ENCODE assay signal across 13 cellular contexts in the genomic region with DNA sequence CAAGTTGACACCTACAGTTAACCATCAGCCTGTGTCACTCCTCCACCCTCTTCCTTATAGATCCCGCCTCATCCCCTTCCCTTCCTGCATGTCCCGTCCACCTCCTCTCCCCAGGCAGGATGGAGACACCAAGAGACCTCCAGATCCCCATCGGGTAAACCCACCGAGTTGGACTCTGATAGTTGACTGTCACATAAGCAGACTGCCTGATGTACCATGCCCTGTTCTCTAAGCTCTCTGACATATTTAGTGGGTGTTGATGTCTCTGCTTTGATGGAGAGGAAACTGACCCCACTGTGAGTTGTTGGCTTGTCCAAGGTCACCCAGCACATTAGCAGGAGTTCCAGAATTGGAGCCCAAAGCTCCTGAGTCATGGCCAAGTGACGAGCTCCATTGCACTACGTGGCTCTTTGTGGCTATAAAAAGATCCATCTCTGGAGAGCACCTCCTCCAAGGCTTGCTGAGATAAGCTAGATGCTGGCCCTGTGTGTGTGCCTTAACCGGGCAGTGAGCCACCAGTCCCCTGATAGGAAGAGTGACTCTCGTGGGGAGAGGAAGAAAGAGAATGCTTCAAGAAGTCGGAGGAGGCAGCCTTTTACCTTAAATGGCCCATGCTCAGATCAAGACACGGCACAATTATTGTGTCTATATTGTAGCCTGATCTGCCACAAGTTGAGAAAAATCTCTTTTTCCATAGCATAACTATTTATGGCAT.
DNase-seq lines count a peak whose midpoint lies in the region; ATAC-seq and TF ChIP-seq lines count a peak whose summit lies in the region.
"Had no signal": no experiment of that assay in that cellular context is flagged by ENCODE, and none has a peak within 500 bp of the region (broad histone marks: within the 10 kb centered on the region; RNA-seq: fewer than 3 reads in every experiment).

No MANE protein-coding gene starts in this region.

- H3K4me2 ChIP-seq in IMR-90 (ENCODE audit: low read depth, low read length) (no peak overlapping the region; the same call in 1 of the 2 replicates), PC-9 (no peak overlapping the region), hepatocyte (no peak overlapping the region)

- peak overlapping the region; percentile 47 for H3K23ac ChIP-seq in IMR-90 (ENCODE audit: low read depth, low read length)

- H4K5ac ChIP-seq in IMR-90 (ENCODE audit: low read depth, low read length): peak overlapping the region; percentile 54

- H3K9me3 ChIP-seq in IMR-90 (ENCODE audit: control insufficient read depth, insufficient read depth, low read length): no peaks in the 10 kb centered on the region
- no peaks in the 10 kb centered on the region for H3K9me3 ChIP-seq in PC-9 (ENCODE audit: insufficient read depth, low read depth)
- no peaks in the 10 kb centered on the region for H3K9me3 ChIP-seq in hepatocyte (ENCODE audit: low read depth)

- H3K27ac ChIP-seq in IMR-90 (ENCODE audit: insufficient read depth, low read length) (peak overlapping the region; percentile 23), PC-9 (no peak overlapping the region), hepatocyte (no peak overlapping the region)
- H3K27ac ChIP-seq: tibial nerve had no signal

- H2BK20ac ChIP-seq in IMR-90 (ENCODE audit: low read depth, low read length): peak overlapping the region; percentile 97

- H3K9me1 ChIP-seq in IMR-90 (ENCODE audit: insufficient read depth, low read length): peaks cover 27% of the 10 kb centered on the region

- peak overlapping the region; percentile 97 for H3K14ac ChIP-seq in IMR-90 (replicated peaks; ENCODE audit: low read depth, low read length)

- peak overlapping the region; percentile 75 for H2AFZ ChIP-seq in IMR-90 (replicated peaks; ENCODE audit: low read length, poor library complexity)
- H2AFZ ChIP-seq in PC-9: no peak overlapping the region
- H2AFZ ChIP-seq in hepatocyte: no peak overlapping the region

- H2AK5ac ChIP-seq in IMR-90 (ENCODE audit: low read depth, low read length): peak overlapping the region; percentile 99

- peak overlapping the region; percentile 80 for H3K18ac ChIP-seq in IMR-90 (ENCODE audit: low read depth, low read length)

- TF ChIP-seq CTCF in AG04449 (IDR thresholded peaks at IDR 0.05; ENCODE audit: insufficient read depth, low read length, missing control alignments): no peak
- no peak for TF ChIP-seq CTCF in IMR-90 (conservative IDR thresholded peaks at IDR 0.05; ENCODE audit: low read depth, low read length)
- TF ChIP-seq CTCF in PC-9 (conservative IDR thresholded peaks at IDR 0.05): no peak
- no peak for TF ChIP-seq CTCF in hepatocyte (IDR thresholded peaks at IDR 0.05; ENCODE audit: poor library complexity)

- no peak overlapping the region for H3K9ac ChIP-seq in IMR-90 (ENCODE audit: low read depth, low read length)

- no peak overlapping the region for H3K4me3 ChIP-seq in AG04449 (ENCODE audit: low read depth, low read length)
- H3K4me3 ChIP-seq in IMR-90 (ENCODE audit: insufficient read depth, low read depth, low read length): no peak overlapping the region
- no peak overlapping the region for H3K4me3 ChIP-seq in PC-9
- no peak overlapping the region for H3K4me3 ChIP-seq in hepatocyte
- H3K4me3 ChIP-seq: tibial nerve had no signal

- 0% methylated on average over 2 of the region's 10 CpGs; no CpG with 5 or more reads in 1 of the 2 experiments for WGBS in IMR-90 (ENCODE audit: extremely low coverage in 2 of 2, insufficient read length in 1 of 2), 2 experiments
- 65% methylated on average over 10 of the region's 10 CpGs for WGBS in hepatocyte (ENCODE audit: low lambda C conversion rate, missing lambda C conversion rate)

- peak overlapping the region; percentile 100 for H2BK15ac ChIP-seq in IMR-90 (ENCODE audit: low read depth, low read length)

- H2BK120ac ChIP-seq in IMR-90 (ENCODE audit: low read depth, low read length): peak overlapping the region; percentile 99

- ATAC-seq in IMR-90 (ENCODE audit: low read depth): peak; percentile 60
- no peak for ATAC-seq in HG03571 (IDR thresholded peaks at IDR 0.05; ENCODE audit: unreplicated experiment)
- ATAC-seq in GM18511 (IDR thresholded peaks at IDR 0.05; ENCODE audit: unreplicated experiment): no peak

- H3K56ac ChIP-seq in IMR-90 (ENCODE audit: extremely low read depth, insufficient read depth, low read length): peak overlapping the region; percentile 25; the same call in 1 of the 2 replicates

- H3K79me2 ChIP-seq in PC-9 (ENCODE audit: low read depth): no peaks in the 10 kb centered on the region
- no peaks in the 10 kb centered on the region for H3K79me2 ChIP-seq in hepatocyte

- CTCF ChIA-PET in AG04449 (lab: Yijun Ruan, JAX) (interaction anchor here (3.1 kb wide), 1 partner anchor 12 kb away, joined by 10 read pairs; no protein-coding TSS in a partner anchor), IMR-90 (lab: Yijun Ruan, JAX) (no interaction called here), PC-9 (lab: Charles Lee) (no interaction called here)

- dilution Hi-C loops in IMR-90 (cut with HindIII; ENCODE audit: low sequenced_read_pairs, unreplicated experiment): no loop called here

- POLR2A ChIA-PET in AG04449 (lab: Yijun Ruan, JAX) (interaction anchor here (0.6 to 3.6 kb wide), 5 partner anchors 12 to 1232 kb away, joined by 3 to 14 read pairs (median 3); no protein-coding TSS in a partner anchor), IMR-90 (lab: Charles Lee; ENCODE audit: unreplicated experiment) (no interaction called here), PC-9 (lab: Charles Lee; ENCODE audit: unreplicated experiment) (no interaction called here)

- peak overlapping the region; percentile 43 to 86; a peak in 3 of 4 replicates for H4K8ac ChIP-seq in IMR-90 (ENCODE audit: low read depth in 2 of 2, low read length in 2 of 2)

- H3K4me1 ChIP-seq in IMR-90 (ENCODE audit: control insufficient read depth, insufficient read depth, low read length) (peaks cover 21% of the 10 kb centered on the region), PC-9 (replicated peaks; ENCODE audit: insufficient read depth) (peaks cover 16% of the 10 kb centered on the region; the same call in 1 of the 2 replicates), hepatocyte (ENCODE audit: insufficient read depth) (no peaks in the 10 kb centered on the region)
- H3K4me1 ChIP-seq: tibial nerve had no signal

- H3K27me3 ChIP-seq in IMR-90 (ENCODE audit: control insufficient read depth, insufficient read depth, low read length): no peaks in the 10 kb centered on the region
- H3K27me3 ChIP-seq in PC-9 (ENCODE audit: insufficient read depth, low read depth): no peaks in the 10 kb centered on the region
- H3K27me3 ChIP-seq in hepatocyte: no peaks in the 10 kb centered on the region
- H3K27me3 ChIP-seq: tibial nerve had no signal

- H3K9me2 ChIP-seq in PC-9 (ENCODE audit: insufficient read depth) (no peaks in the 10 kb centered on the region), hepatocyte (replicated peaks; ENCODE audit: insufficient read depth) (no peaks in the 10 kb centered on the region)

- H3K79me1 ChIP-seq in IMR-90 (ENCODE audit: low read depth in 1 of 2, low read length in 2 of 2): 0 out of 4 replicates have a peak, but pooled peaks cover 0 to 6% of the 10 kb centered on the region in 2 experiments

- DNase-seq in AG04449 (ENCODE audit: low read depth, low spot score) (peak; percentile 63), IMR-90 (peak; percentile 92), dermis blood vessel endothelial cell (peak; percentile 41), lung microvascular endothelial cell (ENCODE audit: low read depth in 2 of 2) (peak; percentile 72 to 80), PC-9 (no peak), hepatocyte (ENCODE audit: low spot score) (no peak)
- DNase-seq: activated CD4-positive, alpha-beta memory T cell treated with anti-CD3 and anti-CD28 coated beads, Interleukin-2, amount 10 ng/mL, durations not matched to agents 7 days and 5 days; activated naive CD4-positive, alpha-beta T cell; AML-193; NCI-H2081 had no signal

- H2BK5ac ChIP-seq in IMR-90 (ENCODE audit: low read depth, low read length, poor library complexity, severe bottlenecking): peak overlapping the region; percentile 96

- in situ Hi-C loops in IMR-90 (cut with MboI; ENCODE audit: low sequenced_read_pairs): no loop called here

- peaks cover 7% of the 10 kb centered on the region; the same call in 1 of the 2 replicates for H3F3A ChIP-seq in PC-9 (ENCODE audit: insufficient read depth, low read depth)

- BruUV-seq in IMR-90 (replicated peaks; lab: Mats Ljungman, UMichigan) (no TSS peak), PC-9 (replicated peaks; lab: Mats Ljungman, UMichigan) (no TSS peak)

- H2AK9ac ChIP-seq in IMR-90 (replicated peaks; ENCODE audit: low read depth, low read length, poor library complexity): peak overlapping the region; percentile 91

- H4K20me1 ChIP-seq in IMR-90 (ENCODE audit: insufficient read depth, low read length) (no peaks in the 10 kb centered on the region), PC-9 (ENCODE audit: insufficient read depth) (no peaks in the 10 kb centered on the region), hepatocyte (ENCODE audit: insufficient read depth, poor library complexity, severe bottlenecking) (no peaks in the 10 kb centered on the region)

- TF ChIP-seq RAD21 in IMR-90 (IDR thresholded peaks at IDR 0.05; ENCODE audit: low read length): peak; percentile 31; the same call in 1 of the 2 replicates

- TF ChIP-seq POLR2A in IMR-90 (IDR thresholded peaks at IDR 0.05; ENCODE audit: low read depth, low read length): peak; percentile 51; the same call in 1 of the 2 replicates

- intact Hi-C loops in IMR-90 (cut with micrococcal nuclease): no loop called here
- intact Hi-C loops in PC-9 (cut with micrococcal nuclease; ENCODE audit: unreplicated experiment): no loop called here

- peak overlapping the region; percentile 91 for H4K91ac ChIP-seq in IMR-90 (ENCODE audit: insufficient read depth, low read depth, low read length)

- H3K36me3 ChIP-seq in IMR-90 (ENCODE audit: control insufficient read depth, insufficient read depth, low read length) (no peaks in the 10 kb centered on the region), PC-9 (ENCODE audit: low read depth) (no peaks in the 10 kb centered on the region), hepatocyte (replicated peaks; ENCODE audit: insufficient read depth, low read depth) (no peaks in the 10 kb centered on the region)
- H3K36me3 ChIP-seq: tibial nerve had no signal

- peak overlapping the region; percentile 92 for H3K4ac ChIP-seq in IMR-90 (ENCODE audit: low read depth, low read length)

TF ChIP-seq in IMR-90, 13 proteins besides CTCF, POLR2A, EP300 and RAD21 (continues in another document):
- TF ChIP-seq MAFK (IDR thresholded peaks at IDR 0.05; ENCODE audit: low read depth, low read length) (peak; percentile 35; the same call in 1 of the 2 replicates), CHD1 (IDR thresholded peaks at IDR 0.05; ENCODE audit: low read depth, low read length) (no peak), MAZ (IDR thresholded peaks at IDR 0.05; ENCODE audit: borderline replicate concordance, low read depth, low read length) (no peak), FOS (IDR thresholded peaks at IDR 0.05; ENCODE audit: low read depth, low read length) (no peak), RCOR1 (IDR thresholded peaks at IDR 0.05; ENCODE audit: insufficient replicate concordance, low read length) (no peak), NFE2L2 (IDR thresholded peaks at IDR 0.05; ENCODE audit: low read depth, low read length) (peak; percentile 68), MXI1 (IDR thresholded peaks at IDR 0.05; ENCODE audit: borderline replicate concordance, low read depth, low read length) (no peak)

Comparison
In these comparisons a context has a peak if more than half of its experiments do, and no peak if none do; other contexts are left out.
1. DNase-seq: peak in AG04449 (single experiment), IMR-90 (single experiment), dermis blood vessel endothelial cell (single experiment) and lung microvascular endothelial cell (2 of 2); none in PC-9 (0 of 2) and hepatocyte (single experiment).